ENCODE assay signal across 10 cellular contexts in genomic region chr1:112576240-112576639, GRCh38. TPM values are rescaled to one million over a fixed set of nuclear protein-coding genes. Genes with fewer than 3 reads are reported as not detected.
DNase-seq lines count a peak whose midpoint lies in the region; ATAC-seq and TF ChIP-seq lines count a peak whose summit lies in the region.
"Had no signal": no experiment of that assay in that cellular context is flagged by ENCODE, and none has a peak within 500 bp of the region (broad histone marks: within the 10 kb centered on the region; RNA-seq: fewer than 3 reads in every experiment).

No MANE protein-coding gene starts in this region.

- H3K4me3 ChIP-seq in PC-9 (no peak overlapping the region), mesenchymal stem cell (ENCODE audit: insufficient read depth in 1 of 2, low read depth in 1 of 2, low read length in 2 of 2) (no peak overlapping the region), smooth muscle cell (no peak overlapping the region)
- H3K4me3 ChIP-seq: GM23338 had no signal

- H3K36me3 ChIP-seq in PC-9 (ENCODE audit: low read depth) (peaks cover 18% of the 10 kb centered on the region; the same call in 1 of the 2 replicates), mesenchymal stem cell (ENCODE audit: control insufficient read depth in 1 of 2, insufficient read depth in 2 of 2, low read depth in 1 of 2, low read length in 2 of 2) (peaks cover 16 to 68% of the 10 kb centered on the region in 2 experiments), smooth muscle cell (ENCODE audit: low read depth) (no peaks in the 10 kb centered on the region)

- H3K27ac ChIP-seq in PC-9, result peak overlapping the region; percentile 71
- H3K27ac ChIP-seq in mesenchymal stem cell (ENCODE audit: low read length, poor library complexity, severe bottlenecking), result peak overlapping the region; percentile 66
- peak overlapping the region; percentile 71 for H3K27ac ChIP-seq in smooth muscle cell (ENCODE audit: low read depth)

- no peak overlapping the region for H3K14ac ChIP-seq in mesenchymal stem cell (ENCODE audit: low read length in 2 of 2)

- H3F3A ChIP-seq in PC-9 (ENCODE audit: insufficient read depth, low read depth) (peaks cover 8% of the 10 kb centered on the region), smooth muscle cell (ENCODE audit: low read depth) (peaks cover 6% of the 10 kb centered on the region)

- no peak overlapping the region for H2AFZ ChIP-seq in PC-9
- no peak overlapping the region for H2AFZ ChIP-seq in mesenchymal stem cell (ENCODE audit: low read depth, low read length)
- no peak overlapping the region for H2AFZ ChIP-seq in smooth muscle cell (ENCODE audit: low read depth)
- H2AFZ ChIP-seq: GM23338 had no signal

- no peak overlapping the region for H4K91ac ChIP-seq in mesenchymal stem cell (ENCODE audit: low read length)

- peak overlapping the region; percentile 51 for H2BK5ac ChIP-seq in mesenchymal stem cell (ENCODE audit: low read depth, low read length, poor library complexity, severe bottlenecking)

- peak overlapping the region in 1 of 2 experiments; percentile 40 for H3K18ac ChIP-seq in mesenchymal stem cell (ENCODE audit: low read depth in 1 of 2, low read length in 2 of 2)

- no peaks in the 10 kb centered on the region for H3K9me2 ChIP-seq in PC-9 (ENCODE audit: insufficient read depth)

- H2BK120ac ChIP-seq in mesenchymal stem cell (ENCODE audit: low read depth, low read length), result no peak overlapping the region

- H3K27me3 ChIP-seq in PC-9 (ENCODE audit: insufficient read depth, low read depth) (no peaks in the 10 kb centered on the region), mesenchymal stem cell (ENCODE audit: control insufficient read depth in 1 of 2, insufficient read depth in 1 of 2, low read length in 2 of 2) (no peaks in the 10 kb centered on the region), smooth muscle cell (ENCODE audit: low read depth) (no peaks in the 10 kb centered on the region)

- POLR2A ChIA-PET in PC-9 (lab: Charles Lee; ENCODE audit: unreplicated experiment), result interaction anchor here (0.7 kb wide), 1 partner anchor 35 kb away, joined by 3 read pairs; no protein-coding TSS in a partner anchor

- no peak for ATAC-seq in GM21423 (IDR thresholded peaks at IDR 0.05; ENCODE audit: unreplicated experiment)
- no peak for ATAC-seq in stimulated activated naive CD8-positive, alpha-beta T cell treated with anti-CD3 and anti-CD28 coated beads, Interleukin-15, Interleukin-2, amounts not matched to agents 100 U/mL and 50 U/mL, for 24 hours
- ATAC-seq: GM23338 had no signal

- H2BK12ac ChIP-seq in mesenchymal stem cell (ENCODE audit: low read length in 2 of 2), result peak overlapping the region in 1 of 2 experiments; percentile 28

- H3K4me2 ChIP-seq in PC-9, result no peak overlapping the region
- H3K4me2 ChIP-seq in mesenchymal stem cell (ENCODE audit: low read length, poor library complexity, severe bottlenecking), result no peak overlapping the region
- peak overlapping the region; percentile 30 for H3K4me2 ChIP-seq in smooth muscle cell
- H3K4me2 ChIP-seq: GM23338 had no signal

- no peak overlapping the region for H2BK15ac ChIP-seq in mesenchymal stem cell (ENCODE audit: low read depth, poor library complexity, severe bottlenecking)

- H3K79me2 ChIP-seq in PC-9 (ENCODE audit: low read depth) (no peaks in the 10 kb centered on the region), smooth muscle cell (ENCODE audit: low read depth) (no peaks in the 10 kb centered on the region)

- intact Hi-C loops in PC-9 (cut with micrococcal nuclease; ENCODE audit: unreplicated experiment), result no loop called here

- BruUV-seq in PC-9 (replicated peaks; lab: Mats Ljungman, UMichigan), result no TSS peak

- H4K20me1 ChIP-seq in PC-9 (ENCODE audit: insufficient read depth), result no peaks in the 10 kb centered on the region
- no peaks in the 10 kb centered on the region for H4K20me1 ChIP-seq in smooth muscle cell (ENCODE audit: low read depth)

- CTCF ChIA-PET in PC-9 (lab: Charles Lee), result no interaction called here

- WGBS in mesenchymal stem cell, result 78% methylated on average over 2 of the region's 3 CpGs
- whole genome bisulfite sequencing in smooth muscle cell (ENCODE audit: low lambda C conversion rate), result 64% methylated on average over 3 of the region's 3 CpGs

- H2AK5ac ChIP-seq in mesenchymal stem cell (ENCODE audit: low read length, severe bottlenecking), result peak overlapping the region; percentile 91

- peaks cover 3% of the 10 kb centered on the region for H3K79me1 ChIP-seq in mesenchymal stem cell (replicated peaks; ENCODE audit: low read length, poor library complexity, severe bottlenecking)

- H3K23ac ChIP-seq in mesenchymal stem cell (ENCODE audit: low read length in 2 of 2), result no peak overlapping the region

- peak overlapping the region in 1 of 2 experiments; percentile 28 for H3K4ac ChIP-seq in mesenchymal stem cell (ENCODE audit: low read depth in 1 of 2, low read length in 2 of 2)

- H3K4me1 ChIP-seq in PC-9 (replicated peaks; ENCODE audit: insufficient read depth) (peaks cover 14% of the 10 kb centered on the region), mesenchymal stem cell (ENCODE audit: control insufficient read depth, insufficient read depth, low read depth, low read length) (no peaks in the 10 kb centered on the region), smooth muscle cell (ENCODE audit: low read depth) (no peaks in the 10 kb centered on the region)

- TF ChIP-seq CTCF in PC-9 (conservative IDR thresholded peaks at IDR 0.05) (no peak), smooth muscle cell (IDR thresholded peaks at IDR 0.05; ENCODE audit: borderline replicate concordance, insufficient read depth, poor library complexity, severe bottlenecking) (no peak)

- H4K8ac ChIP-seq in mesenchymal stem cell (ENCODE audit: low read length), result no peak overlapping the region

- no peaks in the 10 kb centered on the region for H3K9me3 ChIP-seq in PC-9 (ENCODE audit: insufficient read depth, low read depth)
- H3K9me3 ChIP-seq in mesenchymal stem cell (ENCODE audit: control insufficient read depth, low read length), result no peaks in the 10 kb centered on the region
- no peaks in the 10 kb centered on the region for H3K9me3 ChIP-seq in smooth muscle cell (replicated peaks; ENCODE audit: low read depth)

- no peak overlapping the region for H3K9ac ChIP-seq in mesenchymal stem cell (ENCODE audit: low read length)
- H3K9ac ChIP-seq in smooth muscle cell (ENCODE audit: low read depth), result no peak overlapping the region

- DNase-seq in Daoy (ENCODE audit: low read depth), result peak; percentile 3
- no peak for DNase-seq in PC-9
- DNase-seq in mesenchymal stem cell, result no peak
- DNase-seq in smooth muscle cell (lab: John Stamatoyannopoulos, UW; ENCODE audit: unreplicated experiment), result no peak
- DNase-seq in stimulated activated naive CD8-positive, alpha-beta T cell treated with anti-CD3 and anti-CD28 coated beads, Interleukin-15, Interleukin-2, amounts not matched to agents 100 U/mL and 50 U/mL, for 24 hours, result no peak
- no peak for DNase-seq in NCI-H1105 (lab: John Stamatoyannopoulos, UW)
- DNase-seq: DMS53, H7 had no signal

RNA-seq across cellular contexts. Expression of gene ST7L, which starts 42.7 kb away (rescaled TPM):
- total RNA-seq in Daoy (2014; rRNA removed; shearing (Covaris generic)), result 29.6 and 31.5 TPM in 2 replicates
- total RNA-seq in PC-9 (2021) (21.5 and 22.1 TPM in 2 replicates), smooth muscle cell (17.2 and 28.0 TPM in 2 replicates)
- polyA plus RNA-seq in mesenchymal stem cell (2013, experiment 1 of 2), result 15.2 TPM
- 14.9 TPM for polyA plus RNA-seq in mesenchymal stem cell (2013, experiment 2 of 2)
- polyA plus RNA-seq in smooth muscle cell, result 11.8 and 16.3 TPM in 2 replicates

RNA-seq across cellular contexts. Expression of gene CAPZA1, which starts 43.4 kb away (rescaled TPM):
- total RNA-seq in Daoy (2014; rRNA removed; shearing (Covaris generic)), result 322 and 342 TPM in 2 replicates
- 101 and 145 TPM in 2 replicates for total RNA-seq in PC-9 (2021)
- 133 TPM for polyA plus RNA-seq in mesenchymal stem cell (2013, experiment 1 of 2)
- polyA plus RNA-seq in mesenchymal stem cell (2013, experiment 2 of 2), result 140 TPM
- 238 and 264 TPM in 2 replicates for total RNA-seq in smooth muscle cell
- polyA plus RNA-seq in smooth muscle cell, result 100 and 114 TPM in 2 replicates
